In genomic region chr10:110857265-110858158, GRCh38 we compare ENCODE assay signal across 8 cellular contexts. TPM values are rescaled to one million over a fixed set of nuclear protein-coding genes. Genes with fewer than 3 reads are reported as not detected.
DNase-seq lines count a peak whose midpoint lies in the region; ATAC-seq, FAIRE-seq and TF ChIP-seq lines count a peak whose summit lies in the region.

No MANE protein-coding gene starts in this region.

- H3K4me3 Mint-ChIP-seq in activated CD8-positive, alpha-beta T cell treated with anti-CD3 and anti-CD28 coated beads, Interleukin-2, amount 10 ng/mL, durations not matched to agents 7 days and 5 days = peak overlapping the region; percentile 45

- peaks cover 84% of the 10 kb centered on the region for H3K4me1 Mint-ChIP-seq in activated CD8-positive, alpha-beta T cell treated with anti-CD3 and anti-CD28 coated beads, Interleukin-2, amount 10 ng/mL, durations not matched to agents 7 days and 5 days (ENCODE audit: low read depth)

- no peaks in the 10 kb centered on the region for H3K9me2 ChIP-seq in Loucy (replicated peaks; ENCODE audit: low read depth, low read length)

- H3K4me3 ChIP-seq in Loucy (ENCODE audit: low read length, poor library complexity, severe bottlenecking) (peak overlapping the region; percentile 59), thymus (ENCODE audit: low read length) (peak overlapping the region; percentile 1)

- H3K9ac ChIP-seq in Loucy (ENCODE audit: low read depth, low read length, poor library complexity, severe bottlenecking) = peak overlapping the region; percentile 71

- DNase-seq in activated gamma-delta T cell treated with Interleukin-2 at 50 U/mL for 16 hours (peak; percentile 32), activated gamma-delta T cell (lab: John Stamatoyannopoulos, UW) (no peak), iris pigment epithelial cell (ENCODE audit: low read depth) (peak; percentile 87), H54 (ENCODE audit: insufficient read length, low spot score) (no peak), NCI-H446 treated with DMSO at 0.1 percent for 48 hours (lab: John Stamatoyannopoulos, UW) (no peak)
- DNase-seq in activated CD8-positive, alpha-beta T cell treated with anti-CD3 and anti-CD28 coated beads, Interleukin-2, amount 10 ng/mL, durations not matched to agents 7 days and 5 days = peak; percentile 21

- no peak for TF ChIP-seq CTCF in Loucy (conservative IDR thresholded peaks at IDR 0.05; ENCODE audit: low read length)

- H3K9me3 ChIP-seq in Loucy (ENCODE audit: insufficient read depth, low read depth, low read length) (no peaks in the 10 kb centered on the region), thymus (ENCODE audit: control insufficient read depth) (no peaks in the 10 kb centered on the region)

- H3K79me2 ChIP-seq in Loucy (ENCODE audit: insufficient read depth, low read length) = no peaks in the 10 kb centered on the region

- peak overlapping the region; percentile 78 for H3K4me2 ChIP-seq in Loucy (ENCODE audit: low read depth, low read length, poor library complexity, severe bottlenecking)

- peak overlapping the region; percentile 60 for H3K27ac Mint-ChIP-seq in activated CD8-positive, alpha-beta T cell treated with anti-CD3 and anti-CD28 coated beads, Interleukin-2, amount 10 ng/mL, durations not matched to agents 7 days and 5 days

- peaks cover 9% of the 10 kb centered on the region for H3K36me3 Mint-ChIP-seq in activated CD8-positive, alpha-beta T cell treated with anti-CD3 and anti-CD28 coated beads, Interleukin-2, amount 10 ng/mL, durations not matched to agents 7 days and 5 days (ENCODE audit: low read depth)

- CTCF ChIA-PET in activated CD8-positive, alpha-beta T cell treated with anti-CD3 and anti-CD28 coated beads, Interleukin-2, amount 10 ng/mL, durations not matched to agents 7 days and 5 days (lab: Charles Lee) = interaction anchor here (0.8 to 6.7 kb wide), 13 partner anchors 8 to 112 kb away, joined by 3 to 46 read pairs (median 9); partner anchors contain the start of gene PDCD4

- H3F3A ChIP-seq in Loucy (ENCODE audit: low read depth) = peaks cover 20% of the 10 kb centered on the region

- no peak for ATAC-seq in activated CD8-positive, alpha-beta T cell treated with anti-CD3 and anti-CD28 coated beads, Interleukin-2, amount 10 ng/mL, durations not matched to agents 7 days and 5 days

- 34% methylated on average over 12 of the region's 12 CpGs for WGBS in thymus

- H3K4me1 ChIP-seq in Loucy (ENCODE audit: insufficient read depth, low read length, poor library complexity, severe bottlenecking) = peaks cover 74% of the 10 kb centered on the region
- H3K4me1 ChIP-seq in thymus (ENCODE audit: control insufficient read depth, insufficient read depth, low read length) = peaks cover 45% of the 10 kb centered on the region

- H4K20me1 ChIP-seq in Loucy (ENCODE audit: insufficient read depth, low read length, poor library complexity, severe bottlenecking) = no peaks in the 10 kb centered on the region

- no peak for FAIRE-seq in H54 (lab: Jason Lieb, UNC)

- H3K27me3 ChIP-seq in Loucy (ENCODE audit: insufficient read depth, low read length, poor library complexity, severe bottlenecking) (no peaks in the 10 kb centered on the region), thymus (ENCODE audit: control insufficient read depth, insufficient read depth) (no peaks in the 10 kb centered on the region)

- peak overlapping the region; percentile 56 for H2AFZ ChIP-seq in Loucy (ENCODE audit: low read length)

- no peaks in the 10 kb centered on the region for H3K9me3 Mint-ChIP-seq in activated CD8-positive, alpha-beta T cell treated with anti-CD3 and anti-CD28 coated beads, Interleukin-2, amount 10 ng/mL, durations not matched to agents 7 days and 5 days (ENCODE audit: insufficient read depth)

- POLR2A ChIA-PET in activated CD8-positive, alpha-beta T cell treated with anti-CD3 and anti-CD28 coated beads, Interleukin-2, amount 10 ng/mL, durations not matched to agents 7 days and 5 days (lab: Charles Lee) = interaction anchor here (1.2 to 3.5 kb wide), 4 partner anchors 14 to 55 kb away, joined by 3 to 20 read pairs (median 5); partner anchors contain the start of gene PDCD4

- H3K27ac ChIP-seq in thymus (ENCODE audit: low read depth) = peak overlapping the region; percentile 86

- H3K36me3 ChIP-seq in Loucy (ENCODE audit: insufficient read depth, low read length) (no peaks in the 10 kb centered on the region), thymus (ENCODE audit: control insufficient read depth, insufficient read depth) (no peaks in the 10 kb centered on the region)

- no peak for TF ChIP-seq POLR2A in H54 (IDR thresholded peaks at IDR 0.05; ENCODE audit: low read depth, low read length)

- no peaks in the 10 kb centered on the region for H3K27me3 Mint-ChIP-seq in activated CD8-positive, alpha-beta T cell treated with anti-CD3 and anti-CD28 coated beads, Interleukin-2, amount 10 ng/mL, durations not matched to agents 7 days and 5 days (ENCODE audit: low read depth)

RNA-seq across cellular contexts. Expression of gene PDCD4, which starts 14.2 kb away (rescaled TPM):
- 10 to 100 TPM; 97.1 to 98.4 TPM for total RNA-seq in activated CD8-positive, alpha-beta T cell treated with anti-CD3 and anti-CD28 coated beads, Interleukin-2, amount 10 ng/mL, durations not matched to agents 7 days and 5 days
- polyA plus RNA-seq in thymus = 260 TPM

Comparison
In these comparisons a context has a peak if more than half of its experiments do, and no peak if none do; other contexts are left out.
1. DNase-seq: peak in activated gamma-delta T cell treated with Interleukin-2 at 50 U/mL for 16 hours (single experiment), activated CD8-positive, alpha-beta T cell treated with anti-CD3 and anti-CD28 coated beads, Interleukin-2, amount 10 ng/mL, durations not matched to agents 7 days and 5 days (single experiment) and iris pigment epithelial cell (single experiment); none in activated gamma-delta T cell (single experiment), H54 (single experiment) and NCI-H446 treated with DMSO at 0.1 percent for 48 hours (single experiment).